ENCODE assay signal across 12 cellular contexts in the genomic region with DNA sequence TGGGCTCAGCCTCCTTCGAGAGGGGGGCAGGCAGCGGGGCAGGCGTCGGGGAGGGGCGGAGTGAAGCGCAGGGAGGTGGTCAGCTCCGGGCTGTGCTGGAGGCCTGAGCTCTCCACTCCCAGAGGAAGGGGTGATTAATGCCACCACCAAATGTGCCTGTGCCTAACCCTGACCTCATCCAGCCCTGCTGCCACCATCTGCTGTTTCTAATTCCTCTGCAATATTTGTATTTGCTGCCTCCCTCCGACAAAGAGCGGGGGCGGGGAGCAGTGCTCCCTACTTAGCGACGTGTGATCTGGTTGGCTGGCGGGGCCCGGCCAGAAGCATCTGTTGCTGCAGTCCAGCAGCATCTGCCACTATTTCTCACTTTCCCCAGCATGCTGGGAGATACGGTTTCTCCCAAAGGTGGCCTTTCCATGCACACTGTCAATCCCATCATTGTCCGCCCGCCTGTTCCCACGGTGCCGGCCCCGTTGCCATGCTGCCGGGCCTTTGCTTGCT. TPM values are rescaled to one million over a fixed set of nuclear protein-coding genes. Genes with fewer than 3 reads are reported as not detected.
DNase-seq lines count a peak whose midpoint lies in the region; ATAC-seq, FAIRE-seq and TF ChIP-seq lines count a peak whose summit lies in the region.
"Had no signal": no experiment of that assay in that cellular context is flagged by ENCODE, and none has a peak within 500 bp of the region (broad histone marks: within the 10 kb centered on the region; RNA-seq: fewer than 3 reads in every experiment).

No MANE protein-coding gene starts in this region.

- H3K9me3 ChIP-seq in kidney (ENCODE audit: control insufficient read depth in 1 of 2, low read length in 2 of 2) (no peaks in the 10 kb centered on the region), tibial artery (no peaks in the 10 kb centered on the region)

- no peak overlapping the region for H3K9ac ChIP-seq in kidney (ENCODE audit: low read length in 2 of 2)

- H3K27me3 Mint-ChIP-seq in WTC11 (ENCODE audit: low read depth): peaks cover 5% of the 10 kb centered on the region; the same call in 1 of the 2 replicates

- POLR2A ChIA-PET in WTC11 (lab: Charles Lee): no interaction called here

- no peaks in the 10 kb centered on the region for H3K36me3 Mint-ChIP-seq in WTC11
- H3K36me3 Mint-ChIP-seq: naive thymus-derived CD8-positive, alpha-beta T cell had no signal

- H3K4me1 ChIP-seq in kidney (ENCODE audit: control insufficient read depth in 1 of 2, insufficient read depth in 1 of 2, low read depth in 1 of 2, low read length in 2 of 2) (peaks cover 0 to 2% of the 10 kb centered on the region in 2 donors), tibial artery (peaks cover 0 to 11% (median 7%) of the 10 kb centered on the region in 4 donors)

- DNase-seq in NCI-H1694 (lab: John Stamatoyannopoulos, UW) (peak; percentile 60), WTC11 (ENCODE audit: low spot score) (no peak), kidney (peak; percentile 78), substantia nigra (lab: John Stamatoyannopoulos, UW) (peak in 26 of 49 donors; percentile 13 to 70 (median 40)), tibial artery (no peak), foreskin melanocyte (no peak)
- DNase-seq: dermis blood vessel endothelial cell, DND-41 had no signal

- no peak overlapping the region for H3K4me3 ChIP-seq in kidney (ENCODE audit: low read length in 2 of 2)
- H3K4me3 ChIP-seq in tibial artery: no peak overlapping the region

- peaks cover 0 to 54% of the 10 kb centered on the region in 2 donors for H3K27me3 ChIP-seq in tibial artery

- no peak overlapping the region for H3K27ac Mint-ChIP-seq in WTC11
- H3K27ac Mint-ChIP-seq: naive thymus-derived CD8-positive, alpha-beta T cell had no signal

- peak; percentile 30 for ATAC-seq in WTC11
- no peak for ATAC-seq in HG02970 (IDR thresholded peaks at IDR 0.05; ENCODE audit: low FRiP score, unreplicated experiment)
- ATAC-seq in HG03432 (IDR thresholded peaks at IDR 0.05; ENCODE audit: unreplicated experiment): no peak
- ATAC-seq: activated CD4-positive, CD25-positive, alpha-beta regulatory T cell treated with anti-CD3 and anti-CD28 coated beads, Interleukin-2, amount 50 U/mL, for 24 hours; naive thymus-derived CD8-positive, alpha-beta T cell had no signal

- H3K27ac ChIP-seq in kidney (ENCODE audit: low read depth in 2 of 2, low read length in 2 of 2) (no peak overlapping the region), substantia nigra (ENCODE audit: low read depth, low read length, poor library complexity, severe bottlenecking) (peak overlapping the region; percentile 78), tibial artery (no peak overlapping the region)

- no peaks in the 10 kb centered on the region for H3K36me3 ChIP-seq in kidney (ENCODE audit: control insufficient read depth in 1 of 2, insufficient read depth in 2 of 2, low read length in 2 of 2)
- no peaks in the 10 kb centered on the region for H3K36me3 ChIP-seq in tibial artery

- TF ChIP-seq CTCF in WTC11 (IDR thresholded peaks at IDR 0.05) (no peak), kidney (IDR thresholded peaks at IDR 0.05; ENCODE audit: borderline replicate concordance, extremely low read depth, insufficient read depth) (no peak), tibial artery (IDR thresholded peaks at IDR 0.05) (no peak)

- H3K4me3 Mint-ChIP-seq in WTC11: no peak overlapping the region
- H3K4me3 Mint-ChIP-seq: naive thymus-derived CD8-positive, alpha-beta T cell had no signal

- FAIRE-seq in kidney (lab: Jason Lieb, UNC): no peak

- CTCF ChIA-PET in WTC11 (lab: Charles Lee): interaction anchor here (1.0 kb wide), 2 partner anchors 412 kb away, joined by 3 read pairs; no protein-coding TSS in a partner anchor

- peaks cover 23% of the 10 kb centered on the region for H3K4me1 Mint-ChIP-seq in WTC11

- intact Hi-C loops in kidney (cut with DNase I) (no loop called here), tibial artery (cut with DNase I; ENCODE audit: low total_unique reads) (no loop called here)

- H3K9me3 Mint-ChIP-seq in WTC11: no peaks in the 10 kb centered on the region
- H3K9me3 Mint-ChIP-seq: naive thymus-derived CD8-positive, alpha-beta T cell had no signal

TF ChIP-seq in WTC11, 78 proteins besides CTCF, POLR2A, EP300 and RAD21:
- 0 out of 2 replicates have a peak, but pooled peaks have one; percentile 55 for TF ChIP-seq ZNF263 (CRISPR knock-in tag; IDR thresholded peaks at IDR 0.05; ENCODE audit: low read depth)
- TF ChIP-seq, protein P1, sequence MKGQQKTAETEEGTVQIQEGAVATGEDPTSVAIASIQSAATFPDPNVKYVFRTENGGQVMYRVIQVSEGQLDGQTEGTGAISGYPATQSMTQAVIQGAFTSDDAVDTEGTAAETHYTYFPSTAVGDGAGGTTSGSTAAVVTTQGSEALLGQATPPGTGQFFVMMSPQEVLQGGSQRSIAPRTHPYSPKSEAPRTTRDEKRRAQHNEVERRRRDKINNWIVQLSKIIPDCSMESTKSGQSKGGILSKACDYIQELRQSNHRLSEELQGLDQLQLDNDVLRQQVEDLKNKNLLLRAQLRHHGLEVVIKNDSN (CRISPR knock-in tag; IDR thresholded peaks at IDR 0.05): no peak

RNA-seq across cellular contexts. Expression of a gene that starts 47.0 kb away (rescaled TPM):
- total RNA-seq in WTC11 (2021) (20.6 to 25.3 TPM (median 20.7 TPM) in 3 replicates), kidney (11.9 TPM)
- 4.5 TPM for polyA plus RNA-seq in kidney (ENCODE audit: insufficient read depth, low read depth, low replicate concordance)

Comparison
In these comparisons a context has a peak if more than half of its experiments do, and no peak if none do; other contexts are left out.
1. DNase-seq: peak in NCI-H1694 (single experiment), kidney (single experiment) and substantia nigra (26 of 49); none in WTC11 (single experiment), tibial artery (0 of 2) and foreskin melanocyte (single experiment).